Comparison of ENCODE assay signal across 8 cellular contexts in the genomic region with DNA sequence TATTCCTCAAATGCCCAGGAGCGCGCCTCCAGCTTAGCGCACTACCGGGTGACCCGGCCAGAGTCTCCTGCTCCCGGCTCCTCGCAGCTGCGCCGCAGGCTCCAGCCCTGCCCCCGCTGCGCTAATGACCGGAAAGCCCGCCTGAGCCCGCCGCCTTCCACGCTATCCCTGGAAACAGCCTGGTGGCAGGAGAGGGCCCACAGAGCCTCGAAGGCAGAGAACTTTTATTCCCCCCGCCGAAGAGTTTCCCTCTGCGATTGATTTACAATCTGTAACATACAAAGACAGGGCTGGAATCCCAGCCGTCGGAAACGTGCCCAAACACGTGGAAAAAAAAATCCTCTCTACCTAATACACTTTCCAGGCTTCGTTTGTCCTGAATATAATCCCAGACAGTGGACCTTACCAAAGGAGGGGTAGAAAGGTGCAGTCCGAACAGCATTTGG. TPM values are rescaled to one million over a fixed set of nuclear protein-coding genes. Genes with fewer than 3 reads are reported as not detected.
DNase-seq lines count a peak whose midpoint lies in the region; ATAC-seq and TF ChIP-seq lines count a peak whose summit lies in the region.

No MANE protein-coding gene starts in this region.

- peaks cover 99% of the 10 kb centered on the region for H3K27me3 ChIP-seq in ACC112 (ENCODE audit: insufficient read depth, low read length)
- H3K27me3 ChIP-seq in brain microvascular endothelial cell (replicated peaks) = peaks cover 54% of the 10 kb centered on the region

- H3K4me3 Mint-ChIP-seq in HFFc6 = peak overlapping the region; percentile 94; the same call in 1 of the 2 replicates

- in situ Hi-C loops in brain microvascular endothelial cell (cut with HindIII; ENCODE audit: low pct_ligation_motif_present, low sequenced_read_pairs) = no loop called here

- no peaks in the 10 kb centered on the region for H3K9me3 Mint-ChIP-seq in HFFc6

- H3K4me1 ChIP-seq in ACC112 (ENCODE audit: control insufficient read depth, insufficient read depth, low read length, unreplicated experiment) (peaks cover 13% of the 10 kb centered on the region), mesodermal cell (ENCODE audit: control insufficient read depth, insufficient read depth, low read length, poor library complexity, severe bottlenecking) (peaks cover 22% of the 10 kb centered on the region)

- DNase-seq in HFFc6 (no peak), brain microvascular endothelial cell (no peak)
- DNase-seq in activated CD4-positive, CD25-positive, alpha-beta regulatory T cell (lab: John Stamatoyannopoulos, UW) = no peak
- no peak for DNase-seq in stimulated activated CD4-positive, alpha-beta T cell treated with anti-CD3 and anti-CD28 coated beads, Interleukin-2, amount 100 ng/mL, for 48 hours

- H3K36me3 Mint-ChIP-seq in HFFc6 (ENCODE audit: low read depth) = no peaks in the 10 kb centered on the region

- H2AFZ ChIP-seq in ACC112 (ENCODE audit: low read length, unreplicated experiment) = no peak overlapping the region

- H3K27ac ChIP-seq in ACC112 (ENCODE audit: low read depth, low read length) (no peak overlapping the region), brain microvascular endothelial cell (no peak overlapping the region), mesodermal cell (ENCODE audit: low read depth, low read length, severe bottlenecking) (no peak overlapping the region)

- H3K27ac Mint-ChIP-seq in HFFc6 = no peak overlapping the region

- 1% methylated on average over 19 to 24 of the region's 26 CpGs for WGBS in mesodermal cell (ENCODE audit: insufficient coverage in 2 of 2), 2 experiments

- peaks cover 66% of the 10 kb centered on the region for H3K27me3 Mint-ChIP-seq in HFFc6 (ENCODE audit: insufficient read depth)

- H3K79me2 ChIP-seq in ACC112 (ENCODE audit: control insufficient read depth, insufficient read depth, low read length, unreplicated experiment) = no peaks in the 10 kb centered on the region

- peak overlapping the region; percentile 72 for H3K4me3 ChIP-seq in ACC112 (ENCODE audit: low read depth, low read length)
- peak overlapping the region; percentile 60 for H3K4me3 ChIP-seq in brain microvascular endothelial cell (ENCODE audit: low read depth, low read length)
- H3K4me3 ChIP-seq in mesodermal cell (ENCODE audit: extremely low read depth, insufficient read depth, low read length, poor library complexity, severe bottlenecking) = peak overlapping the region; percentile 46

- H3K9me3 ChIP-seq in mesodermal cell (ENCODE audit: control insufficient read depth, low read length) = no peaks in the 10 kb centered on the region

- ATAC-seq in GM19467 (IDR thresholded peaks at IDR 0.05; ENCODE audit: unreplicated experiment) (no peak), GM19463 (IDR thresholded peaks at IDR 0.05; ENCODE audit: unreplicated experiment) (no peak)

- peaks cover 18% of the 10 kb centered on the region for H3K4me1 Mint-ChIP-seq in HFFc6 (ENCODE audit: low read depth)

- no peaks in the 10 kb centered on the region for H3K36me3 ChIP-seq in ACC112 (ENCODE audit: insufficient read depth, low read length)
- H3K36me3 ChIP-seq in brain microvascular endothelial cell (replicated peaks) = no peaks in the 10 kb centered on the region
- H3K36me3 ChIP-seq in mesodermal cell (ENCODE audit: control insufficient read depth, insufficient read depth, low read length) = no peaks in the 10 kb centered on the region

- TF ChIP-seq CTCF in HFFc6 (IDR thresholded peaks at IDR 0.05) (no peak), brain microvascular endothelial cell (IDR thresholded peaks at IDR 0.05; ENCODE audit: low read depth, low read length, missing control alignments) (no peak)

RNA-seq across cellular contexts. Expression of gene COL2A1, which starts 1.5 kb away (rescaled TPM):
- total RNA-seq in HFFc6 (2021; fragmentation: NEBNext Ultra II Directional; extraction: Animal tissue kit (Norgen Biotek cat#: 25700)) = not detected
- polyA plus RNA-seq in mesodermal cell (2013, experiment 1 of 2) = 55.4 TPM
- polyA plus RNA-seq in mesodermal cell (2013, experiment 2 of 2) = 37.9 TPM

RNA-seq across cellular contexts. Expression of gene TMEM106C, which starts 39.4 kb away (rescaled TPM):
- total RNA-seq in HFFc6 (2021; fragmentation: NEBNext Ultra II Directional; extraction: Animal tissue kit (Norgen Biotek cat#: 25700)) = 100 to 1,000 TPM in 5 of 6 experiments, 10 to 100 TPM in 1; 87.8 to 123 (median 107) TPM
- 44.9 TPM for polyA plus RNA-seq in mesodermal cell (2013, experiment 1 of 2)
- 46.8 TPM for polyA plus RNA-seq in mesodermal cell (2013, experiment 2 of 2)
